Comparison of ENCODE assay signal across 9 cellular contexts in the genomic region with DNA sequence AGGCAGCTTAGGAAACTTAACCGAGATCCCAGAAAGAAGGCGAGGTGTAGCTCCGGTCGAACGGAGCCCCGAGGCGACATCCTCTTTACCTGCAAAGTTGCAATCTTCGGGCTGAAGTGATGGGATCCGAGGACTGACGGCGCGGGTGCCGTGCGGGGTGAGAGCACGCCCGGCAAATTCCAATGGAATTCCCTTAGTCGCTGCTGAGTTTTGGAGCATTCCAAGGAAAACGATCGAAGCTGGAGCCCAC. TPM values are rescaled to one million over a fixed set of nuclear protein-coding genes. Genes with fewer than 3 reads are reported as not detected.
DNase-seq lines count a peak whose midpoint lies in the region; ATAC-seq and TF ChIP-seq lines count a peak whose summit lies in the region.
"Had no signal": no experiment of that assay in that cellular context is flagged by ENCODE, and none has a peak within 500 bp of the region (broad histone marks: within the 10 kb centered on the region; RNA-seq: fewer than 3 reads in every experiment).

No MANE protein-coding gene starts in this region.

- in situ Hi-C loops in Caki2 (cut with HindIII; ENCODE audit: low pct_unique_long_range_greater_than_20kb, low sequenced_read_pairs): no loop called here

- H3K4me3 ChIP-seq in SJSA1 (peak overlapping the region; percentile 51), parathyroid adenoma (ENCODE audit: low read depth, low read length) (peak overlapping the region; percentile 56)

- TF ChIP-seq POLR2A in GM18505 (IDR thresholded peaks at IDR 0.05; ENCODE audit: borderline replicate concordance, extremely low read depth, insufficient read depth, insufficient read length): no peak

- peak overlapping the region; percentile 25 for H2AFZ ChIP-seq in parathyroid adenoma

- peaks cover 21% of the 10 kb centered on the region for H3K4me1 ChIP-seq in SJSA1 (replicated peaks)
- no peaks in the 10 kb centered on the region for H3K4me1 ChIP-seq in parathyroid adenoma

- DNase-seq in Caki2 (ENCODE audit: low read depth): peak; percentile 10
- DNase-seq in SJSA1 (ENCODE audit: low read depth in 1 of 2, low spot score in 2 of 2): no peak
- peak; percentile 11 for DNase-seq in foreskin melanocyte
- DNase-seq in NCI-H1930 (lab: John Stamatoyannopoulos, UW): no peak
- DNase-seq in kidney glomerular epithelial cell (lab: John Stamatoyannopoulos, UW): no peak
- DNase-seq: activated CD4-positive, alpha-beta T cell treated with anti-CD3 and anti-CD28 coated beads for 4 hours had no signal

- no peaks in the 10 kb centered on the region; the same call in none of the 2 replicates for H3K27me3 ChIP-seq in SJSA1 (replicated peaks)
- no peaks in the 10 kb centered on the region for H3K27me3 ChIP-seq in parathyroid adenoma (ENCODE audit: control insufficient read depth, insufficient read depth, low read length)

- no peak for TF ChIP-seq CTCF in parathyroid adenoma (IDR thresholded peaks at IDR 0.05)

- H3K9ac ChIP-seq in parathyroid adenoma: no peak overlapping the region

- no peak for ATAC-seq in HG03571 (IDR thresholded peaks at IDR 0.05; ENCODE audit: unreplicated experiment)
- no peak for ATAC-seq in GM18505 (IDR thresholded peaks at IDR 0.05; ENCODE audit: unreplicated experiment)

- H3K79me2 ChIP-seq in parathyroid adenoma: no peaks in the 10 kb centered on the region

- H3K27ac ChIP-seq in SJSA1 (0 out of 2 replicates have a peak overlapping the region, but pooled peaks have one; percentile 23), parathyroid adenoma (no peak overlapping the region)

- peak overlapping the region; percentile 82 for H3K4me2 ChIP-seq in parathyroid adenoma (ENCODE audit: low read length)

- no peaks in the 10 kb centered on the region for H3K36me3 ChIP-seq in SJSA1
- no peaks in the 10 kb centered on the region for H3K36me3 ChIP-seq in parathyroid adenoma (ENCODE audit: control insufficient read depth, insufficient read depth, low read length)

- H3K9me3 ChIP-seq in SJSA1 (replicated peaks) (no peaks in the 10 kb centered on the region; the same call in 1 of the 2 replicates), parathyroid adenoma (ENCODE audit: control insufficient read depth, low read length) (no peaks in the 10 kb centered on the region)

RNA-seq across cellular contexts. Expression of gene TRPC4, which starts 0.1 kb away (rescaled TPM):
- 1.3 and 2.3 TPM in 2 replicates for total RNA-seq in Caki2 (2014; rRNA removed; shearing (Covaris generic); ENCODE audit: low replicate concordance)
- total RNA-seq in SJSA1 (2014; rRNA removed; shearing (Covaris generic)): 0.61 and 0.63 TPM in 2 replicates

Comparison
In these comparisons a context has a peak if more than half of its experiments do, and no peak if none do; other contexts are left out.
1. DNase-seq: peak in Caki2 (single experiment) and foreskin melanocyte (single experiment); none in SJSA1 (0 of 2), NCI-H1930 (0 of 2) and kidney glomerular epithelial cell (single experiment).